8 cellular contexts compared by ENCODE assay signal in the genomic region with DNA sequence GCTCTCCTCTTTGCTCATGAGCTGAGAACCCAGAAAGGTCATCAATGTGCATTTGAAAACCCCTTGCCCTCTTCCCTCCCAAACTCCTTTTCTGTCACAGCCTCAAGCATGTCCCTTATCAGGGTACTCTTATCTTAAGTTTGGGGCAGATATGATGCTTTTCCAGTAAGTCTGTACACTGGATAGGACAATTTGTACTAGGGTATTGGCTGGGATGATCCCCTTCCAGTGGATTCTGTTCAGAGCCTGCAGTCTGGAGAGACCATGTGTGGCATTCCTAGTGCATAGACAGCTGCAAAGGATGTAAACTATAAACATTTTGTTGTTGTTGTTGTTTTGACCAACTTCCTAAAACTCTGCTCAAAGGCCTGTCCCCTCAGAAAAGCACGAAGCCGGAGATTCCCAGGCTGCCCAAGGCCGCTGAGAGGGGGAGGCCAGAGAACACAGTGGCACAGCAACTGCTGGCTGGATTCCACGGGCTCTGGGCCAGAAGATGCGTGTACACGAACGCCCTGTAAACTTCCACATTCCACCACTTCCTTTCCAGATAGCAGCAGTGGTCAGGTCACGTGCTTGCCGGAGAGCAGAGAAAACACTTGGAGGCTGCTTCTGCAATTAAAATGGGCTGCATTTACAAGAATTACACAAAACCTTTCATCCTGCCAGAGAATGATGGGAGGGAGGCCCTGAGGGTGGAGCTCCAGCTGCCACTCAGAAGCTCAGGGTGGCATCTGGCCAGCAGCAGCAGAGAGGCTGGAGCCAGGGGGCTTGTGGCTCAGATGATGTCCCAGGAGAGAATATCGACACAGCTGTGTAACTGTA. TPM values are rescaled to one million over a fixed set of nuclear protein-coding genes. Genes with fewer than 3 reads are reported as not detected.
A peak's percentile ranks its signal among the peaks of the same experiment; 100 is the strongest.
DNase-seq lines count a peak whose midpoint lies in the region; ATAC-seq and TF ChIP-seq lines count a peak whose summit lies in the region.

No MANE protein-coding gene starts in this region.

- POLR2A ChIA-PET in activated naive CD8-positive, alpha-beta T cell treated with anti-CD3 and anti-CD28 coated beads, Interleukin-2, amount 10 ng/mL, durations not matched to agents 7 days and 5 days (lab: Charles Lee) = interaction anchor here (1.0 to 2.3 kb wide), 7 partner anchors 29 to 84 kb away, joined by 3 to 7 read pairs (median 3); no protein-coding TSS in a partner anchor

- H3K79me2 ChIP-seq in parathyroid adenoma = no peaks in the 10 kb centered on the region

- no peak for TF ChIP-seq EP300 in transverse colon (IDR thresholded peaks at IDR 0.05; ENCODE audit: low read depth)

- peaks cover 18% of the 10 kb centered on the region for H3K36me3 Mint-ChIP-seq in activated naive CD8-positive, alpha-beta T cell treated with anti-CD3 and anti-CD28 coated beads, Interleukin-2, amount 10 ng/mL, durations not matched to agents 7 days and 5 days
- H3K36me3 Mint-ChIP-seq in glutamatergic neuron (ENCODE audit: unreplicated experiment) = no peaks in the 10 kb centered on the region

- peaks cover 50% of the 10 kb centered on the region for H3K4me1 Mint-ChIP-seq in activated naive CD8-positive, alpha-beta T cell treated with anti-CD3 and anti-CD28 coated beads, Interleukin-2, amount 10 ng/mL, durations not matched to agents 7 days and 5 days
- peaks cover 12% of the 10 kb centered on the region for H3K4me1 Mint-ChIP-seq in glutamatergic neuron (ENCODE audit: low read depth, unreplicated experiment)

- no peaks in the 10 kb centered on the region for H3K9me3 Mint-ChIP-seq in activated naive CD8-positive, alpha-beta T cell treated with anti-CD3 and anti-CD28 coated beads, Interleukin-2, amount 10 ng/mL, durations not matched to agents 7 days and 5 days
- peaks cover 6% of the 10 kb centered on the region for H3K9me3 Mint-ChIP-seq in glutamatergic neuron (ENCODE audit: unreplicated experiment)

- H3K27me3 ChIP-seq in parathyroid adenoma (ENCODE audit: control insufficient read depth, insufficient read depth, low read length) (no peaks in the 10 kb centered on the region), transverse colon (no peaks in the 10 kb centered on the region)

- ATAC-seq in activated naive CD8-positive, alpha-beta T cell treated with anti-CD3 and anti-CD28 coated beads, Interleukin-2, amount 10 ng/mL, durations not matched to agents 7 days and 5 days (ENCODE audit: low read depth) = peak; percentile 72
- no peak for ATAC-seq in GM18498 (IDR thresholded peaks at IDR 0.05; ENCODE audit: unreplicated experiment)

- no peaks in the 10 kb centered on the region for H3K9me3 ChIP-seq in parathyroid adenoma (ENCODE audit: control insufficient read depth, low read length)
- H3K9me3 ChIP-seq in transverse colon = no peaks in the 10 kb centered on the region

- H3K27ac Mint-ChIP-seq in activated naive CD8-positive, alpha-beta T cell treated with anti-CD3 and anti-CD28 coated beads, Interleukin-2, amount 10 ng/mL, durations not matched to agents 7 days and 5 days = peak overlapping the region; percentile 85
- H3K27ac Mint-ChIP-seq in glutamatergic neuron (ENCODE audit: unreplicated experiment) = peak overlapping the region; percentile 59

- no peak overlapping the region for H3K4me3 ChIP-seq in parathyroid adenoma (ENCODE audit: low read depth, low read length)
- H3K4me3 ChIP-seq in transverse colon = no peak overlapping the region

- peak overlapping the region; percentile 81 for H3K4me3 Mint-ChIP-seq in activated naive CD8-positive, alpha-beta T cell treated with anti-CD3 and anti-CD28 coated beads, Interleukin-2, amount 10 ng/mL, durations not matched to agents 7 days and 5 days
- H3K4me3 Mint-ChIP-seq in glutamatergic neuron (ENCODE audit: unreplicated experiment) = peak overlapping the region; percentile 46

- H3K4me1 ChIP-seq in parathyroid adenoma (peaks cover 6% of the 10 kb centered on the region), transverse colon (peaks cover 21 to 38% (median 28%) of the 10 kb centered on the region in 4 donors)

- in situ Hi-C loops in transverse colon (cut with MboI; ENCODE audit: low pct_ligation_motif_present in 1 of 4, low pct_unique_long_range_greater_than_20kb in 1 of 4, low sequenced_read_pairs in 3 of 4) = no loop called here

- H3K36me3 ChIP-seq in parathyroid adenoma (ENCODE audit: control insufficient read depth, insufficient read depth, low read length) = no peaks in the 10 kb centered on the region
- H3K36me3 ChIP-seq in transverse colon = no peaks in the 10 kb centered on the region

- intact Hi-C loops in transverse colon (cut with DNase I; ENCODE audit: low total_unique reads) = no loop called here

- 0 to 1% methylated on average over 6 to 10 of the region's 10 CpGs for WGBS in transverse colon (ENCODE audit: low coverage in 1 of 2), 2 donors

- H3K27ac ChIP-seq in parathyroid adenoma (peak overlapping the region; percentile 45), transverse colon (peak overlapping the region; percentile 72 to 80 (median 74))

- peak; percentile 97 for DNase-seq in AG08395 (ENCODE audit: low spot score)
- peak; percentile 24 to 95 (median 88) for DNase-seq in HUDEP-2 (lab: John Stamatoyannopoulos, UW; ENCODE audit: unreplicated experiment in 76 of 76)
- DNase-seq in SK-N-DZ (ENCODE audit: low spot score) = peak; percentile 5
- peak; percentile 66 for DNase-seq in activated naive CD8-positive, alpha-beta T cell treated with anti-CD3 and anti-CD28 coated beads, Interleukin-2, amount 10 ng/mL, durations not matched to agents 7 days and 5 days
- peak; percentile 63 for DNase-seq in glutamatergic neuron
- peak; percentile 93 for DNase-seq in transverse colon

- peak overlapping the region; percentile 62 for H2AFZ ChIP-seq in parathyroid adenoma

- no peak for TF ChIP-seq POLR2A in transverse colon (IDR thresholded peaks at IDR 0.05)

- H3K4me2 ChIP-seq in parathyroid adenoma (ENCODE audit: low read length) = peak overlapping the region; percentile 34

- TF ChIP-seq CTCF in glutamatergic neuron (IDR thresholded peaks at IDR 0.05; ENCODE audit: partially characterized antibody, unreplicated experiment) (no peak), parathyroid adenoma (IDR thresholded peaks at IDR 0.05) (no peak), transverse colon (IDR thresholded peaks at IDR 0.05) (peak in 3 of 5 experiments; percentile 3 to 42 (median 8))

- no peaks in the 10 kb centered on the region for H3K27me3 Mint-ChIP-seq in activated naive CD8-positive, alpha-beta T cell treated with anti-CD3 and anti-CD28 coated beads, Interleukin-2, amount 10 ng/mL, durations not matched to agents 7 days and 5 days
- H3K27me3 Mint-ChIP-seq in glutamatergic neuron (ENCODE audit: unreplicated experiment) = peaks cover 5% of the 10 kb centered on the region

- H3K9ac ChIP-seq in parathyroid adenoma = no peak overlapping the region

RNA-seq across cellular contexts. Expression of a gene that starts 42.1 kb away (rescaled TPM):
- polyA plus RNA-seq in SK-N-DZ (2014; cell fraction: cytosol; rRNA removed) = not detected in 2 replicates
- polyA plus RNA-seq in SK-N-DZ (2014; cell fraction: nucleus; rRNA removed) = not detected in 2 replicates
- total RNA-seq in activated naive CD8-positive, alpha-beta T cell treated with anti-CD3 and anti-CD28 coated beads, Interleukin-2, amount 10 ng/mL, durations not matched to agents 7 days and 5 days = not detected
- total RNA-seq in glutamatergic neuron (ENCODE audit: unreplicated experiment) (not detected), transverse colon (not detected)

Comparison
In these comparisons a context has a peak if more than half of its experiments do, and no peak if none do; other contexts are left out.
1. DNase-seq: peak in every context shown above with its lines; median percentile 97 in AG08395; 93 in transverse colon; 88 in HUDEP-2; 66 in activated naive CD8-positive, alpha-beta T cell treated with anti-CD3 and anti-CD28 coated beads, Interleukin-2, amount 10 ng/mL, durations not matched to agents 7 days and 5 days; 63 in glutamatergic neuron; 5 in SK-N-DZ.
2. CTCF ChIP-seq: peak in transverse colon (3 of 5); none in glutamatergic neuron (single experiment) and parathyroid adenoma (single experiment).